ENCODE assay signal across 2 cellular contexts in the genomic region with DNA sequence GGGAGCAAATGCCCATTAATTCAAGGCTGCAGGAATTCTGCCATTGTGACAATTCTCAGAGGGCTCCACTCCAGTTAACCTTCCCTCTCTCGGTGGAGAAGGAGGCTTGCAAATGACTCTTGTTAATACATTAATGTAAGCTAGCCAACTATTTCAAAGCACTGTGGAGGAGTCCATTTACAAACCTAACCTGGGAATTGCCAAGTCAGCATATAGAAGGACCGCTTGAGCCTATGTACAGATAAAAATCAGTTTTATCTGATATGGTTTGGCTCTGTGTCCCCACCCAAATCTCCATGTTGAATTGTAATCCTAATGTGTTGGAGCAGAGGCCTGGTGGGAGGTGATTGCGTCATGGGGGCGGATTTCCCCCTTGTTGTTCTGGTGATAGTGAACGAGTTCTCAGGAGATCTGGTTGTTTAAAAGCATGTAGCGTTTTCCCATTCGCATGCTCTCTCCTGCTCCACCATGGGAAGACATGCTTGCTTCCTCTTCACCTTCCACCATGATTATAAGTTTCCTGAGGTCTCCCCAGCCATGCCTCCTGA.
TF ChIP-seq lines count a peak whose summit lies in the region.

No MANE protein-coding gene starts in this region.

TF ChIP-seq in HepG2, 621 proteins besides CTCF, POLR2A, EP300 and RAD21 (continues in another document):
- no peak for TF ChIP-seq PRDM15 (CRISPR knock-in tag; IDR thresholded peaks at IDR 0.05)
- TF ChIP-seq, protein P1, sequence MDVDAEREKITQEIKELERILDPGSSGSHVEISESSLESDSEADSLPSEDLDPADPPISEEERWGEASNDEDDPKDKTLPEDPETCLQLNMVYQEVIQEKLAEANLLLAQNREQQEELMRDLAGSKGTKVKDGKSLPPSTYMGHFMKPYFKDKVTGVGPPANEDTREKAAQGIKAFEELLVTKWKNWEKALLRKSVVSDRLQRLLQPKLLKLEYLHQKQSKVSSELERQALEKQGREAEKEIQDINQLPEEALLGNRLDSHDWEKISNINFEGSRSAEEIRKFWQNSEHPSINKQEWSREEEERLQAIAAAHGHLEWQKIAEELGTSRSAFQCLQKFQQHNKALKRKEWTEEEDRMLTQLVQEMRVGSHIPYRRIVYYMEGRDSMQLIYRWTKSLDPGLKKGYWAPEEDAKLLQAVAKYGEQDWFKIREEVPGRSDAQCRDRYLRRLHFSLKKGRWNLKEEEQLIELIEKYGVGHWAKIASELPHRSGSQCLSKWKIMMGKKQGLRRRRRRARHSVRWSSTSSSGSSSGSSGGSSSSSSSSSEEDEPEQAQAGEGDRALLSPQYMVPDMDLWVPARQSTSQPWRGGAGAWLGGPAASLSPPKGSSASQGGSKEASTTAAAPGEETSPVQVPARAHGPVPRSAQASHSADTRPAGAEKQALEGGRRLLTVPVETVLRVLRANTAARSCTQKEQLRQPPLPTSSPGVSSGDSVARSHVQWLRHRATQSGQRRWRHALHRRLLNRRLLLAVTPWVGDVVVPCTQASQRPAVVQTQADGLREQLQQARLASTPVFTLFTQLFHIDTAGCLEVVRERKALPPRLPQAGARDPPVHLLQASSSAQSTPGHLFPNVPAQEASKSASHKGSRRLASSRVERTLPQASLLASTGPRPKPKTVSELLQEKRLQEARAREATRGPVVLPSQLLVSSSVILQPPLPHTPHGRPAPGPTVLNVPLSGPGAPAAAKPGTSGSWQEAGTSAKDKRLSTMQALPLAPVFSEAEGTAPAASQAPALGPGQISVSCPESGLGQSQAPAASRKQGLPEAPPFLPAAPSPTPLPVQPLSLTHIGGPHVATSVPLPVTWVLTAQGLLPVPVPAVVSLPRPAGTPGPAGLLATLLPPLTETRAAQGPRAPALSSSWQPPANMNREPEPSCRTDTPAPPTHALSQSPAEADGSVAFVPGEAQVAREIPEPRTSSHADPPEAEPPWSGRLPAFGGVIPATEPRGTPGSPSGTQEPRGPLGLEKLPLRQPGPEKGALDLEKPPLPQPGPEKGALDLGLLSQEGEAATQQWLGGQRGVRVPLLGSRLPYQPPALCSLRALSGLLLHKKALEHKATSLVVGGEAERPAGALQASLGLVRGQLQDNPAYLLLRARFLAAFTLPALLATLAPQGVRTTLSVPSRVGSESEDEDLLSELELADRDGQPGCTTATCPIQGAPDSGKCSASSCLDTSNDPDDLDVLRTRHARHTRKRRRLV (CRISPR knock-in tag; IDR thresholded peaks at IDR 0.05) = no peak
- peak; percentile 98 for TF ChIP-seq MAFF (IDR thresholded peaks at IDR 0.05; ENCODE audit: low read depth, low read length)
- TF ChIP-seq IKZF4 (CRISPR knock-in tag; IDR thresholded peaks at IDR 0.05; ENCODE audit: borderline replicate concordance, low read depth, not compliant biosample characterization) = no peak
- no peak for TF ChIP-seq ZNF567 (CRISPR knock-in tag; IDR thresholded peaks at IDR 0.05; ENCODE audit: borderline replicate concordance)
- TF ChIP-seq ELF1 (CRISPR knock-in tag; IDR thresholded peaks at IDR 0.05) = no peak
- TF ChIP-seq HIVEP1 (CRISPR knock-in tag; IDR thresholded peaks at IDR 0.05) = no peak
- TF ChIP-seq NFE2L1 (CRISPR knock-in tag; IDR thresholded peaks at IDR 0.05; ENCODE audit: borderline replicate concordance) = no peak
- TF ChIP-seq NFE2 (CRISPR knock-in tag; IDR thresholded peaks at IDR 0.05) = no peak
- TF ChIP-seq MIER3 (CRISPR knock-in tag; IDR thresholded peaks at IDR 0.05; ENCODE audit: borderline replicate concordance) = no peak
- TF ChIP-seq CEBPB (IDR thresholded peaks at IDR 0.05; ENCODE audit: borderline replicate concordance, low read depth, low read length) = peak; percentile 45; the same call in 1 of the 2 replicates
- no peak for TF ChIP-seq ZMAT3 (CRISPR knock-in tag; conservative IDR thresholded peaks at IDR 0.05)
- no peak for TF ChIP-seq ZNF326 (CRISPR knock-in tag; IDR thresholded peaks at IDR 0.05; ENCODE audit: borderline replicate concordance)
- no peak for TF ChIP-seq ZUFSP (CRISPR knock-in tag; IDR thresholded peaks at IDR 0.05; ENCODE audit: borderline replicate concordance)
- TF ChIP-seq GZF1 (CRISPR knock-in tag; IDR thresholded peaks at IDR 0.05) = no peak
- TF ChIP-seq ZNF256 (CRISPR knock-in tag; conservative IDR thresholded peaks at IDR 0.05) = no peak
- no peak for TF ChIP-seq FOXO1 (CRISPR knock-in tag; IDR thresholded peaks at IDR 0.05)
- peak; percentile 98 for TF ChIP-seq MAFK (conservative IDR thresholded peaks at IDR 0.05 in 1 of 2, IDR thresholded peaks at IDR 0.05 in 1 of 2; ENCODE audit: low read length in 2 of 2)
- TF ChIP-seq U2AF1 (optimal IDR thresholded peaks at IDR 0.05; ENCODE audit: low read depth, low read length) = no peak
- no peak for TF ChIP-seq HNF4A (CRISPR knock-in tag; IDR thresholded peaks at IDR 0.05)

TF ChIP-seq in H1, 55 proteins besides CTCF, POLR2A, EP300 and RAD21:
- TF ChIP-seq ASH2L (IDR thresholded peaks at IDR 0.05; ENCODE audit: low read length) (no peak), BACH1 (IDR thresholded peaks at IDR 0.05; ENCODE audit: low read length) (no peak), MAFK (IDR thresholded peaks at IDR 0.05; ENCODE audit: low read depth, low read length) (peak; percentile 76), CEBPB (IDR thresholded peaks at IDR 0.05; ENCODE audit: low read depth, low read length) (peak; percentile 78)
TF ChIP-seq in H1: peak in this region for 2.
